ENCODE assay signal across 9 cellular contexts in genomic region chr7:102306916-102307677, GRCh38. TPM values are rescaled to one million over a fixed set of nuclear protein-coding genes. Genes with fewer than 3 reads are reported as not detected.
A peak's percentile ranks its signal among the peaks of the same experiment; 100 is the strongest.
DNase-seq lines count a peak whose midpoint lies in the region; ATAC-seq and TF ChIP-seq lines count a peak whose summit lies in the region.
"Had no signal": no experiment of that assay in that cellular context is flagged by ENCODE, and none has a peak within 500 bp of the region (broad histone marks: within the 10 kb centered on the region; RNA-seq: fewer than 3 reads in every experiment).

No MANE protein-coding gene starts in this region.

- H3K27ac ChIP-seq in BLaER1, result peak overlapping the region; percentile 93
- H3K27ac ChIP-seq in lung (ENCODE audit: low read depth in 1 of 2, low read length in 1 of 2), result no peak overlapping the region
- no peak overlapping the region for H3K27ac ChIP-seq in ovary

- H3K9ac ChIP-seq in BLaER1, result peak overlapping the region; percentile 73

- H3K36me3 ChIP-seq in BLaER1 (peaks cover 44% of the 10 kb centered on the region), lung (ENCODE audit: control insufficient read depth in 2 of 2, insufficient read depth in 2 of 2, low read length in 2 of 2) (peaks cover 0 to 3% of the 10 kb centered on the region in 2 donors), ovary (no peaks in the 10 kb centered on the region)

- WGBS in lung, 2 donors, result 34 to 35% methylated on average over 17 of the region's 17 CpGs
- WGBS in ovary, 3 donors, result 62 to 68% (median 64%) methylated on average over 16 to 17 of the region's 17 CpGs

- no peak for TF ChIP-seq EP300 in ovary (IDR thresholded peaks at IDR 0.05)

- peaks cover 76% of the 10 kb centered on the region for H3K4me1 ChIP-seq in BLaER1
- peaks cover 0 to 9% of the 10 kb centered on the region in 2 donors for H3K4me1 ChIP-seq in lung (ENCODE audit: control insufficient read depth in 2 of 2, insufficient read depth in 2 of 2, low read length in 2 of 2)
- H3K4me1 ChIP-seq in ovary (ENCODE audit: insufficient read depth), result no peaks in the 10 kb centered on the region

- TF ChIP-seq POLR2A in ovary (IDR thresholded peaks at IDR 0.05), result no peak

- TF ChIP-seq CTCF in lung (IDR thresholded peaks at IDR 0.05; ENCODE audit: control extremely low read depth, extremely low read depth) (no peak), ovary (IDR thresholded peaks at IDR 0.05) (no peak)

- H4K20me1 ChIP-seq in BLaER1, result no peaks in the 10 kb centered on the region

- H3K27me3 ChIP-seq in BLaER1, result no peaks in the 10 kb centered on the region
- no peaks in the 10 kb centered on the region for H3K27me3 ChIP-seq in lung (ENCODE audit: control insufficient read depth, insufficient read depth)
- H3K27me3 ChIP-seq in ovary, result no peaks in the 10 kb centered on the region

- H3K9me3 ChIP-seq in BLaER1 (no peaks in the 10 kb centered on the region), lung (ENCODE audit: control insufficient read depth in 2 of 2, insufficient read depth in 1 of 2, low read length in 1 of 2) (no peaks in the 10 kb centered on the region), ovary (no peaks in the 10 kb centered on the region)

- H3K4me3 ChIP-seq in BLaER1 (peak overlapping the region; percentile 54), lung (no peak overlapping the region), ovary (no peak overlapping the region)

- DNase-seq in NCI-H2227 treated with DMSO at 0.1 percent for 48 hours (lab: John Stamatoyannopoulos, UW) (peak; percentile 43), astrocyte of the hippocampus (ENCODE audit: low read depth, low spot score) (peak; percentile 86), lung (ENCODE audit: low spot score) (peak; percentile 45), ovary (no peak), NCI-H1092 (lab: John Stamatoyannopoulos, UW) (no peak)

- ATAC-seq in GM18520 (IDR thresholded peaks at IDR 0.05; ENCODE audit: unreplicated experiment) (peak; percentile 47), HG02885 (IDR thresholded peaks at IDR 0.05; ENCODE audit: poor library complexity, unreplicated experiment) (peak; percentile 65), lung (ENCODE audit: insufficient read depth, low FRiP score) (peak; percentile 86)

- peak overlapping the region; percentile 94 for H3K4me2 ChIP-seq in BLaER1

- intact Hi-C loops in ovary (cut with DNase I), result no loop called here

RNA-seq across cellular contexts. Expression of gene SH2B2, which starts 20.4 kb away (rescaled TPM):
- total RNA-seq in lung (1 to 10 TPM; 3.3 to 9.7 TPM), ovary (1 to 10 TPM; 3.9 to 8.9 (median 5.0) TPM)
- polyA plus RNA-seq in lung (1 to 10 TPM; 5.1 to 9.4 TPM), ovary (1 to 10 TPM; 1.4 to 2.0 TPM)

RNA-seq across cellular contexts. Expression of gene SPDYE6, which starts 49.1 kb away (rescaled TPM):
- total RNA-seq in lung (not detected), ovary (not detected)
- polyA plus RNA-seq in lung (under 1 TPM; 0.08 to 0.10 TPM), ovary (not detected)
- total RNA-seq: T-helper 1 cell treated with Interleukin-12 subunit alpha and Interleukin-12 subunit beta and Interleukin-4 antibody, amounts not matched to agents 30 ng/mL and 1 ng/mL, for 36 hours had no signal

Comparison
In these comparisons a context has a peak if more than half of its experiments do, and no peak if none do; other contexts are left out.
1. DNase-seq: peak in NCI-H2227 treated with DMSO at 0.1 percent for 48 hours (single experiment), astrocyte of the hippocampus (single experiment) and lung (single experiment); none in ovary (0 of 5) and NCI-H1092 (single experiment).
2. Peak in every context shown above with its lines, with median percentiles within 50 percentile points of each other: ATAC-seq.